Comparison of ENCODE assay signal across 16 cellular contexts in the genomic region with DNA sequence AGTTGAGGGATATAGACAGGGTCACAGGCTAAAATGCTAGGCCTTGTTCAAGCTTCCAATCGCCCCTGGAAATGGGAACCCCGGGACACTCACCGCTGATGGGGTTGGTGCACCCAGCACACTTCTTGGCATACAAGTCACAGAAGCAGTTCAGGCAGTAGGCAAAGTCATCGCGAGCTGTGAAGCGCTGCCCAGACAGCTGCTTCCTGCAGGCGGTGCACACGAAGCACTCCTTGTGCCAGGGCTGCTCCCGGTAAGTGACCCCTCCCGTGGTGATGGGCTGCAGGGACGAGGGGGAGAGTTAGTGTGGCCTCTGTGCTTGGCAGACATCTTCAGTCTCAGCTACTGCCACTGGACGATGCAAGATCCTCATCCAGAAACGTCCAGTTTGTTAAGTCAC.
"Had no signal": no experiment of that assay in that cellular context is flagged by ENCODE, and none has a peak within 500 bp of the region (broad histone marks: within the 10 kb centered on the region; RNA-seq: fewer than 3 reads in every experiment).

No MANE protein-coding gene starts in this region.

- H3K9me3 Mint-ChIP-seq: activated CD8-positive, alpha-beta T cell treated with anti-CD3 and anti-CD28 coated beads for 36 hours; activated naive CD8-positive, alpha-beta T cell treated with anti-CD3 and anti-CD28 coated beads, Interleukin-2, amount 50 U/mL, for 24 hours; activated T-cell treated with anti-CD3 and anti-CD28 coated beads, Interleukin-2, amount 50 U/mL, for 72 hours; natural killer cell treated with Interleukin-12 subunit alpha and Interleukin-12 subunit beta and Interleukin-15 and Interleukin-18, amount 100 ng/mL, for 72 hours; stimulated activated naive CD8-positive, alpha-beta T cell treated with anti-CD3 and anti-CD28 coated beads, Interleukin-15, Interleukin-2, amounts not matched to agents 100 ng/mL and 50 ng/mL, for 24 hours had no signal

- H3K27me3 ChIP-seq: vagina had no signal

- H3K4me1 ChIP-seq: vagina had no signal

- H3K27ac Mint-ChIP-seq: activated CD8-positive, alpha-beta T cell treated with anti-CD3 and anti-CD28 coated beads for 36 hours; activated naive CD8-positive, alpha-beta T cell treated with anti-CD3 and anti-CD28 coated beads, Interleukin-2, amount 50 U/mL, for 24 hours; activated T-cell treated with anti-CD3 and anti-CD28 coated beads, Interleukin-2, amount 50 U/mL, for 72 hours; natural killer cell treated with Interleukin-12 subunit alpha and Interleukin-12 subunit beta and Interleukin-15 and Interleukin-18, amount 100 ng/mL, for 72 hours; stimulated activated naive CD8-positive, alpha-beta T cell treated with anti-CD3 and anti-CD28 coated beads, Interleukin-15, Interleukin-2, amounts not matched to agents 100 ng/mL and 50 ng/mL, for 24 hours had no signal

- H3K27ac ChIP-seq: coronary artery, vagina had no signal

- DNase-seq: activated CD8-positive, alpha-beta memory T cell treated with anti-CD3 and anti-CD28 coated beads, Interleukin-2, amount 50 U/mL, for 4 hours; activated CD8-positive, alpha-beta T cell treated with anti-CD3 and anti-CD28 coated beads for 36 hours; activated naive CD8-positive, alpha-beta T cell treated with anti-CD3 and anti-CD28 coated beads, Interleukin-2, amount 50 U/mL, for 24 hours; activated T-cell treated with anti-CD3 and anti-CD28 coated beads, Interleukin-2, amount 50 U/mL, for 72 hours; central memory CD4-positive, alpha-beta T cell; effector memory CD4-positive, alpha-beta T cell; erythroblast; occipital lobe; stimulated activated CD4-positive, alpha-beta T cell treated with anti-CD3 and anti-CD28 coated beads, Interleukin-4, amount 100 ng/mL, for 1 hour; stimulated activated CD8-positive, alpha-beta memory T cell treated with anti-CD3 and anti-CD28 coated beads, Interleukin-4, amount 100 ng/mL, for 48 hours; T1000 had no signal

- H3K4me3 ChIP-seq: coronary artery, lung, vagina had no signal

- H3K9me3 ChIP-seq: vagina had no signal

- H3K27me3 Mint-ChIP-seq: activated CD8-positive, alpha-beta T cell treated with anti-CD3 and anti-CD28 coated beads for 36 hours; activated naive CD8-positive, alpha-beta T cell treated with anti-CD3 and anti-CD28 coated beads, Interleukin-2, amount 50 U/mL, for 24 hours; stimulated activated naive CD8-positive, alpha-beta T cell treated with anti-CD3 and anti-CD28 coated beads, Interleukin-15, Interleukin-2, amounts not matched to agents 100 ng/mL and 50 ng/mL, for 24 hours had no signal

- ATAC-seq: activated CD8-positive, alpha-beta T cell treated with anti-CD3 and anti-CD28 coated beads for 36 hours; activated naive CD8-positive, alpha-beta T cell treated with anti-CD3 and anti-CD28 coated beads, Interleukin-2, amount 50 U/mL, for 24 hours; activated T-cell treated with anti-CD3 and anti-CD28 coated beads, Interleukin-2, amount 50 U/mL, for 72 hours had no signal

- H3K4me3 Mint-ChIP-seq: activated CD8-positive, alpha-beta T cell treated with anti-CD3 and anti-CD28 coated beads for 36 hours; activated naive CD8-positive, alpha-beta T cell treated with anti-CD3 and anti-CD28 coated beads, Interleukin-2, amount 50 U/mL, for 24 hours; activated T-cell treated with anti-CD3 and anti-CD28 coated beads, Interleukin-2, amount 50 U/mL, for 72 hours; natural killer cell treated with Interleukin-12 subunit alpha and Interleukin-12 subunit beta and Interleukin-15 and Interleukin-18, amount 100 ng/mL, for 72 hours; stimulated activated naive CD8-positive, alpha-beta T cell treated with anti-CD3 and anti-CD28 coated beads, Interleukin-15, Interleukin-2, amounts not matched to agents 100 ng/mL and 50 ng/mL, for 24 hours had no signal
